In genomic region chr6:110180228-110181008, GRCh38 we compare ENCODE assay signal across 8 cellular contexts. TPM values are rescaled to one million over a fixed set of nuclear protein-coding genes. Genes with fewer than 3 reads are reported as not detected.
DNase-seq lines count a peak whose midpoint lies in the region; ATAC-seq and FAIRE-seq lines count a peak whose summit lies in the region.

Gene CDC40 (plus strand): TSS chr6:110180427. CDS start chr6:110180445, 18 bp downstream.

- H3K9ac ChIP-seq in BLaER1 treated with 17β-estradiol and CSF1 and Interleukin-3, amounts not matched to agents 10 nM and 100 nM, result peak within 1 kb of the TSS; percentile 93 to 99 (median 97)

- no peaks in the 10 kb centered on the region for H3K27me3 ChIP-seq in BLaER1 treated with 17β-estradiol and CSF1 and Interleukin-3, amounts not matched to agents 10 nM and 100 nM
- H3K27me3 ChIP-seq in SJCRH30, result no peaks in the 10 kb centered on the region

- peaks cover 0 to 26% (median 18%) of the 10 kb centered on the region in 11 experiments; a peak in 15 of 22 replicates for H3K36me3 ChIP-seq in BLaER1 treated with 17β-estradiol and CSF1 and Interleukin-3, amounts not matched to agents 10 nM and 100 nM
- H3K36me3 ChIP-seq in SJCRH30, result no peaks in the 10 kb centered on the region; the same call in 1 of the 2 replicates

- peaks cover 9 to 70% (median 49%) of the 10 kb centered on the region in 11 experiments; a peak in 18 of 22 replicates for H4K20me1 ChIP-seq in BLaER1 treated with 17β-estradiol and CSF1 and Interleukin-3, amounts not matched to agents 10 nM and 100 nM

- intact Hi-C loops in left ventricle myocardium superior (cut with micrococcal nuclease) (loop anchor here (10.0 kb wide), 1 partner anchor 184 kb away; no protein-coding TSS in a partner anchor), sciatic nerve (cut with DNase I) (no loop called here)

- FAIRE-seq in GM19239 (lab: Jason Lieb, UNC), result peak; percentile 35

- ATAC-seq in HG03432 (IDR thresholded peaks at IDR 0.05; ENCODE audit: unreplicated experiment) (peak; percentile 49), left ventricle myocardium superior (peak; percentile 60), sciatic nerve (peak; percentile 71)

- 0 out of 22 replicates have a peak, but pooled peaks cover 0 to 1% (median 0%) of the 10 kb centered on the region in 11 experiments for H3K9me3 ChIP-seq in BLaER1 treated with 17β-estradiol and CSF1 and Interleukin-3, amounts not matched to agents 10 nM and 100 nM (replicated peaks in 1 of 11)
- H3K9me3 ChIP-seq in SJCRH30 (replicated peaks), result no peaks in the 10 kb centered on the region

- H3K4me2 ChIP-seq in BLaER1 treated with 17β-estradiol and CSF1 and Interleukin-3, amounts not matched to agents 10 nM and 100 nM, result peak within 1 kb of the TSS; percentile 90 to 98 (median 93)

- peak within 1 kb of the TSS; percentile 92 to 99 (median 99) for H3K27ac ChIP-seq in BLaER1 treated with 17β-estradiol and CSF1 and Interleukin-3, amounts not matched to agents 10 nM and 100 nM
- peak within 1 kb of the TSS; percentile 99 for H3K27ac ChIP-seq in SJCRH30

- DNase-seq in GM19239 (ENCODE audit: insufficient read length, low spot score), result peak; percentile 33
- DNase-seq in SJCRH30, result peak in 1 of 2 experiments; percentile 52
- DNase-seq in activated naive CD4-positive, alpha-beta T cell treated with anti-CD3 and anti-CD28 coated beads, Interleukin-2, amount 50 U/mL, for 16 hours, result peak; percentile 57
- peak; percentile 66 for DNase-seq in left ventricle myocardium superior
- peak; percentile 76 for DNase-seq in sciatic nerve (ENCODE audit: low spot score)
- DNase-seq in epidermal melanocyte (ENCODE audit: insufficient read length, low spot score), result no peak

- peaks cover 28 to 52% (median 39%) of the 10 kb centered on the region in 10 experiments for H3K4me1 ChIP-seq in BLaER1 treated with 17β-estradiol and CSF1 and Interleukin-3, amounts not matched to agents 10 nM and 100 nM
- H3K4me1 ChIP-seq in SJCRH30, result no peaks in the 10 kb centered on the region

- peak within 1 kb of the TSS; percentile 79 to 98 (median 90) for H3K4me3 ChIP-seq in BLaER1 treated with 17β-estradiol and CSF1 and Interleukin-3, amounts not matched to agents 10 nM and 100 nM
- peak within 1 kb of the TSS; percentile 79 for H3K4me3 ChIP-seq in SJCRH30

RNA-seq across cellular contexts. Expression of gene CDC40, which starts in this region (rescaled TPM):
- 21.7 and 23.5 TPM in 2 replicates for total RNA-seq in SJCRH30 (2014; rRNA removed; shearing (Covaris generic))
- total RNA-seq in left ventricle myocardium superior (13.6 TPM), sciatic nerve (20.7 TPM)
